Comparison of ENCODE assay signal across 1 cellular context in genomic region chr9:13901176-13901575, GRCh38.
TF ChIP-seq lines count a peak whose summit lies in the region.

No MANE protein-coding gene starts in this region.

TF ChIP-seq in GM23338, 12 proteins besides CTCF, POLR2A, EP300 and RAD21 (continued from another document):
- TF ChIP-seq, protein P1, sequence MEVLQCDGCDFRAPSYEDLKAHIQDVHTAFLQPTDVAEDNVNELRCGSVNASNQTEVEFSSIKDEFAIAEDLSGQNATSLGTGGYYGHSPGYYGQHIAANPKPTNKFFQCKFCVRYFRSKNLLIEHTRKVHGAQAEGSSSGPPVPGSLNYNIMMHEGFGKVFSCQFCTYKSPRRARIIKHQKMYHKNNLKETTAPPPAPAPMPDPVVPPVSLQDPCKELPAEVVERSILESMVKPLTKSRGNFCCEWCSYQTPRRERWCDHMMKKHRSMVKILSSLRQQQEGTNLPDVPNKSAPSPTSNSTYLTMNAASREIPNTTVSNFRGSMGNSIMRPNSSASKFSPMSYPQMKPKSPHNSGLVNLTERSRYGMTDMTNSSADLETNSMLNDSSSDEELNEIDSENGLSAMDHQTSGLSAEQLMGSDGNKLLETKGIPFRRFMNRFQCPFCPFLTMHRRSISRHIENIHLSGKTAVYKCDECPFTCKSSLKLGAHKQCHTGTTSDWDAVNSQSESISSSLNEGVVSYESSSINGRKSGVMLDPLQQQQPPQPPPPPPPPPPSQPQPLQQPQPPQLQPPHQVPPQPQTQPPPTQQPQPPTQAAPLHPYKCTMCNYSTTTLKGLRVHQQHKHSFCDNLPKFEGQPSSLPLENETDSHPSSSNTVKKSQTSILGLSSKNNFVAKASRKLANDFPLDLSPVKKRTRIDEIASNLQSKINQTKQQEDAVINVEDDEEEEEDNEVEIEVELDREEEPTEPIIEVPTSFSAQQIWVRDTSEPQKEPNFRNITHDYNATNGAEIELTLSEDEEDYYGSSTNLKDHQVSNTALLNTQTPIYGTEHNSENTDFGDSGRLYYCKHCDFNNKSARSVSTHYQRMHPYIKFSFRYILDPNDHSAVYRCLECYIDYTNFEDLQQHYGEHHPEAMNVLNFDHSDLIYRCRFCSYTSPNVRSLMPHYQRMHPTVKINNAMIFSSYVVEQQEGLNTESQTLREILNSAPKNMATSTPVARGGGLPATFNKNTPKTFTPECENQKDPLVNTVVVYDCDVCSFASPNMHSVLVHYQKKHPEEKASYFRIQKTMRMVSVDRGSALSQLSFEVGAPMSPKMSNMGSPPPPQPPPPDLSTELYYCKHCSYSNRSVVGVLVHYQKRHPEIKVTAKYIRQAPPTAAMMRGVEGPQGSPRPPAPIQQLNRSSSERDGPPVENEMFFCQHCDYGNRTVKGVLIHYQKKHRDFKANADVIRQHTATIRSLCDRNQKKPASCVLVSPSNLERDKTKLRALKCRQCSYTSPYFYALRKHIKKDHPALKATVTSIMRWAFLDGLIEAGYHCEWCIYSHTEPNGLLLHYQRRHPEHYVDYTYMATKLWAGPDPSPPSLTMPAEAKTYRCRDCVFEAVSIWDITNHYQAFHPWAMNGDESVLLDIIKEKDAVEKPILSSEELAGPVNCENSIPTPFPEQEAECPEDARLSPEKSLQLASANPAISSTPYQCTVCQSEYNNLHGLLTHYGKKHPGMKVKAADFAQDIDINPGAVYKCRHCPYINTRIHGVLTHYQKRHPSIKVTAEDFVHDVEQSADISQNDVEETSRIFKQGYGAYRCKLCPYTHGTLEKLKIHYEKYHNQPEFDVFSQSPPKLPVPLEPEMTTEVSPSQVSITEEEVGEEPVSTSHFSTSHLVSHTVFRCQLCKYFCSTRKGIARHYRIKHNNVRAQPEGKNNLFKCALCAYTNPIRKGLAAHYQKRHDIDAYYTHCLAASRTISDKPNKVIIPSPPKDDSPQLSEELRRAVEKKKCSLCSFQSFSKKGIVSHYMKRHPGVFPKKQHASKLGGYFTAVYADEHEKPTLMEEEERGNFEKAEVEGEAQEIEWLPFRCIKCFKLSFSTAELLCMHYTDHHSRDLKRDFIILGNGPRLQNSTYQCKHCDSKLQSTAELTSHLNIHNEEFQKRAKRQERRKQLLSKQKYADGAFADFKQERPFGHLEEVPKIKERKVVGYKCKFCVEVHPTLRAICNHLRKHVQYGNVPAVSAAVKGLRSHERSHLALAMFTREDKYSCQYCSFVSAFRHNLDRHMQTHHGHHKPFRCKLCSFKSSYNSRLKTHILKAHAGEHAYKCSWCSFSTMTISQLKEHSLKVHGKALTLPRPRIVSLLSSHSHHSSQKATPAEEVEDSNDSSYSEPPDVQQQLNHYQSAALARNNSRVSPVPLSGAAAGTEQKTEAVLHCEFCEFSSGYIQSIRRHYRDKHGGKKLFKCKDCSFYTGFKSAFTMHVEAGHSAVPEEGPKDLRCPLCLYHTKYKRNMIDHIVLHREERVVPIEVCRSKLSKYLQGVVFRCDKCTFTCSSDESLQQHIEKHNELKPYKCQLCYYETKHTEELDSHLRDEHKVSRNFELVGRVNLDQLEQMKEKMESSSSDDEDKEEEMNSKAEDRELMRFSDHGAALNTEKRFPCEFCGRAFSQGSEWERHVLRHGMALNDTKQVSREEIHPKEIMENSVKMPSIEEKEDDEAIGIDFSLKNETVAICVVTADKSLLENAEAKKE (CRISPR knock-in tag; IDR thresholded peaks at IDR 0.05), result no peak
- TF ChIP-seq POLR2AphosphoS5 (IDR thresholded peaks at IDR 0.05; ENCODE audit: low read depth) (no peak), STAT1 (IDR thresholded peaks at IDR 0.05; ENCODE audit: unreplicated experiment) (no peak), ETS1 (IDR thresholded peaks at IDR 0.05) (no peak), NANOG (IDR thresholded peaks at IDR 0.05; ENCODE audit: borderline replicate concordance) (no peak), ZNF114 (CRISPR knock-in tag; IDR thresholded peaks at IDR 0.05) (no peak), ZNF331 (CRISPR knock-in tag; IDR thresholded peaks at IDR 0.05; ENCODE audit: low read depth) (no peak), JUNB (IDR thresholded peaks at IDR 0.05; ENCODE audit: unreplicated experiment) (no peak)
